ENCODE assay signal across 3 cellular contexts in the genomic region with DNA sequence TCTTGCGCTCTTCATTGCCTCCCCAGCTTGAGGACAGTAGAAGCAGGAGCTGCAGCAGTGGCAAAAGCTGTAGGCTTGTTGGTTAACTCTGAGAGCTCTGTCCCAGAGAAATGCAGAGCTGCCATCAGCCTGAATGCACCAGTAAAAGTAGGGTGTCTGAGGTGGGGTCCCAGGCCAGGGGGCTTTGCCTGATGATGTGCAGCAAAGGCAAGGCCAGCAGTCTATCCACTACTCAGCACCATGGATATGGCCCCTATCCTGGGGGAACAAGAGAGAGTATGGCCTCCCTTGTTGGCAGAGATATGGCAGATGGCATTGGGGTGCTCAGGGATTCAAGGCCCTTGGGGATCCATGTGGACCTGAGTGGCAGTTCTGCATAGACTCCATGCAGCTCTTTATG.
"Had no signal": no experiment of that assay in that cellular context is flagged by ENCODE, and none has a peak within 500 bp of the region (broad histone marks: within the 10 kb centered on the region; RNA-seq: fewer than 3 reads in every experiment).

No MANE protein-coding gene starts in this region.

- H3K4me3 ChIP-seq: GM12878 had no signal

- DNase-seq: GDM1, GF-D8 had no signal

- ATAC-seq: GM12878 had no signal
